Comparison of ENCODE assay signal across 1 cellular context in the genomic region with DNA sequence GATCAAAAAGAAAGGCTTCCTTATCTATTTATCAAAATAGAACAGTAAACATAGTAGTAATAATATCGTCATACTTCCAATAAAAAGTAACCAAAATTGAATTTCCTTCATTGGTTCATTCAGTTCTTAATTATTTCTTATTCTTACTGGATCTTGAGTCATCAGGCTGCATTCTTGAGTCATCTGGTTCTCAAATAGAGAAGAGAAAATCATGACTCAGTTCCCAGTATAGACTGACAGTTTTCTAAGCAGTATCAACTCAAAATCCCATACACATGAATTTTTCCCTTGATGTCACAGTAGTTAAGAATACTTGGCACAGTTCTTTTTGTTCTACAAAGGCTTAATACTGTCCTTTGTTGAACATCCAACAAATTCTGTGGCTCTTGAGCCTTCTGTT.
TF ChIP-seq lines count a peak whose summit lies in the region.

No MANE protein-coding gene starts in this region.

TF ChIP-seq in SK-N-SH treated with all-trans-retinoic acid at 6 μM for 48 hours, 23 proteins besides CTCF, POLR2A, EP300 and RAD21 (continued from another document):
- TF ChIP-seq TOX (CRISPR knock-in tag; IDR thresholded peaks at IDR 0.05; ENCODE audit: borderline replicate concordance) = no peak
